30 cellular contexts compared by ENCODE assay signal in the genomic region with DNA sequence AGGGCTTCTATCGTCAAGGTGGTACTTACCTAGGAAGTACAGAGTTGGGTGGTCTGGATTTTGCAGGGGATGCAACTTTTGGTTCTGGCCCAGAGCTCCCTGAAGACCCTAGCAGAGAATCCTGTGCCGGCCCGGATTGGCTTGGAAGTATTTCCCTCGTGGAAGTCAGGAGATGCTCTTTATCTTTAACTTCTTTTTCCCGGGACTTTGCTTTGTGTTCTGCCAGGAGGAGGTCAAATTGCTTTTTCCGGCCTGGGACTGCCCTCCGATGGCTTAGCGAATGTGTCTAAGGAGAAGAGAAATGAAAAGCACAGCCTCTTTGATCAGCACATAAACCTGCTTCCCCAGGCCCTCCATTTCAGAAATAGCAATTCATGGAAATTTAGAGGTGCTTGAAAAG. TPM values are rescaled to one million over a fixed set of nuclear protein-coding genes. Genes with fewer than 3 reads are reported as not detected.
DNase-seq lines count a peak whose midpoint lies in the region; ATAC-seq and TF ChIP-seq lines count a peak whose summit lies in the region.
"Had no signal": no experiment of that assay in that cellular context is flagged by ENCODE, and none has a peak within 500 bp of the region (broad histone marks: within the 10 kb centered on the region; RNA-seq: fewer than 3 reads in every experiment).

No MANE protein-coding gene starts in this region.

- TF ChIP-seq CTCF in cardiac muscle cell (IDR thresholded peaks at IDR 0.05; ENCODE audit: low read depth, low read length), result no peak
- no peak for TF ChIP-seq CTCF in right atrium auricular region (IDR thresholded peaks at IDR 0.05)
- no peak for TF ChIP-seq CTCF in hepatocyte (IDR thresholded peaks at IDR 0.05; ENCODE audit: poor library complexity)
- no peak for TF ChIP-seq CTCF in neural cell (IDR thresholded peaks at IDR 0.05; ENCODE audit: poor library complexity, severe bottlenecking)

- peaks cover 67% of the 10 kb centered on the region for H3K36me3 Mint-ChIP-seq in stimulated activated effector memory CD8-positive, alpha-beta T cell treated with anti-CD3 and anti-CD28 coated beads, Interleukin-12 subunit alpha, Interleukin-12 subunit beta, amount 100 ng/mL, for 72 hours

- no peak overlapping the region for H2AFZ ChIP-seq in hepatocyte
- no peak overlapping the region for H2AFZ ChIP-seq in neural cell (ENCODE audit: low read depth, low read length)
- H2AFZ ChIP-seq: GM23248 had no signal

- TF ChIP-seq RAD21 in neural cell (conservative IDR thresholded peaks at IDR 0.05), result no peak

- H3F3A ChIP-seq in neural cell (ENCODE audit: insufficient read depth, low read length, poor library complexity, severe bottlenecking), result peaks cover 5% of the 10 kb centered on the region

- H3K36me3 ChIP-seq in cardiac muscle cell, result no peaks in the 10 kb centered on the region
- peaks cover 25% of the 10 kb centered on the region for H3K36me3 ChIP-seq in right atrium auricular region
- no peaks in the 10 kb centered on the region for H3K36me3 ChIP-seq in hepatocyte (replicated peaks; ENCODE audit: insufficient read depth, low read depth)
- no peaks in the 10 kb centered on the region for H3K36me3 ChIP-seq in neural cell (ENCODE audit: insufficient read depth, low read length)
- H3K36me3 ChIP-seq: breast epithelium, SJSA1, uterus had no signal

- no peak for TF ChIP-seq EP300 in neural cell (conservative IDR thresholded peaks at IDR 0.05; ENCODE audit: poor library complexity, severe bottlenecking)

- no peaks in the 10 kb centered on the region for H3K4me1 Mint-ChIP-seq in stimulated activated effector memory CD8-positive, alpha-beta T cell treated with anti-CD3 and anti-CD28 coated beads, Interleukin-12 subunit alpha, Interleukin-12 subunit beta, amount 100 ng/mL, for 72 hours
- H3K4me1 Mint-ChIP-seq: activated naive CD4-positive, alpha-beta T cell treated with anti-CD3 and anti-CD28 coated beads, Interleukin-2, amount 10 ng/mL, durations not matched to agents 7 days and 5 days; natural killer cell had no signal

- H3K27me3 ChIP-seq in cardiac muscle cell (no peaks in the 10 kb centered on the region), right atrium auricular region (no peaks in the 10 kb centered on the region), hepatocyte (no peaks in the 10 kb centered on the region), neural cell (ENCODE audit: insufficient read depth, low read depth, low read length) (no peaks in the 10 kb centered on the region)
- H3K27me3 ChIP-seq: breast epithelium, colonic mucosa, esophagus muscularis mucosa, foreskin keratinocyte, heart right ventricle, SJSA1, uterus had no signal

- H3K27ac ChIP-seq in cardiac muscle cell (peak overlapping the region; percentile 86), right atrium auricular region (no peak overlapping the region), hepatocyte (peak overlapping the region; percentile 41), neural cell (ENCODE audit: low read length) (peak overlapping the region; percentile 40)
- H3K27ac ChIP-seq: esophagus muscularis mucosa, foreskin keratinocyte, GM23248, heart right ventricle, SJSA1, thoracic aorta, uterus had no signal

- H3K4me3 Mint-ChIP-seq in stimulated activated effector memory CD8-positive, alpha-beta T cell treated with anti-CD3 and anti-CD28 coated beads, Interleukin-12 subunit alpha, Interleukin-12 subunit beta, amount 100 ng/mL, for 72 hours, result no peak overlapping the region
- H3K4me3 Mint-ChIP-seq: activated naive CD4-positive, alpha-beta T cell treated with anti-CD3 and anti-CD28 coated beads, Interleukin-2, amount 10 ng/mL, durations not matched to agents 7 days and 5 days; activated T-helper 1 cell treated with anti-CD3 and anti-CD28 coated beads, Interleukin-12 subunit alpha, Interleukin-12 subunit beta, Interleukin-2, Interleukin-4 antibody, amounts not matched to agents 30 ng/mL and 10 ng/mL and 1 ng/mL, durations not matched to agents 14 hours and 24 hours and 36 hours; CD4-positive, alpha-beta T cell; IgD-negative memory B cell; natural killer cell had no signal

- ATAC-seq in GM21619 (IDR thresholded peaks at IDR 0.05; ENCODE audit: unreplicated experiment), result no peak
- ATAC-seq in stimulated activated effector memory CD8-positive, alpha-beta T cell treated with anti-CD3 and anti-CD28 coated beads, Interleukin-12 subunit alpha, Interleukin-12 subunit beta, amount 100 ng/mL, for 72 hours, result no peak
- ATAC-seq: foreskin keratinocyte; heart right ventricle; left ventricle myocardium superior; natural killer cell; stimulated activated naive CD8-positive, alpha-beta T cell treated with anti-CD3 and anti-CD28 coated beads, Interleukin-15, Interleukin-2, amounts not matched to agents 100 U/mL and 50 U/mL, for 24 hours had no signal

- H3K9me3 ChIP-seq in cardiac muscle cell (ENCODE audit: low read depth) (no peaks in the 10 kb centered on the region), right atrium auricular region (no peaks in the 10 kb centered on the region), hepatocyte (ENCODE audit: low read depth) (no peaks in the 10 kb centered on the region), neural cell (ENCODE audit: low read length) (no peaks in the 10 kb centered on the region)
- H3K9me3 ChIP-seq: breast epithelium, colonic mucosa, esophagus muscularis mucosa, heart right ventricle, SJSA1, thoracic aorta, uterus had no signal

- H3K27ac Mint-ChIP-seq in stimulated activated effector memory CD8-positive, alpha-beta T cell treated with anti-CD3 and anti-CD28 coated beads, Interleukin-12 subunit alpha, Interleukin-12 subunit beta, amount 100 ng/mL, for 72 hours, result no peak overlapping the region
- H3K27ac Mint-ChIP-seq: activated naive CD4-positive, alpha-beta T cell treated with anti-CD3 and anti-CD28 coated beads, Interleukin-2, amount 10 ng/mL, durations not matched to agents 7 days and 5 days; activated T-helper 1 cell treated with anti-CD3 and anti-CD28 coated beads, Interleukin-12 subunit alpha, Interleukin-12 subunit beta, Interleukin-2, Interleukin-4 antibody, amounts not matched to agents 30 ng/mL and 10 ng/mL and 1 ng/mL, durations not matched to agents 14 hours and 24 hours and 36 hours; CD4-positive, alpha-beta T cell; IgD-negative memory B cell; mesothelial cell of epicardium; natural killer cell had no signal

- WGBS in hepatocyte (ENCODE audit: low lambda C conversion rate, missing lambda C conversion rate), result 73% methylated on average over 8 of the region's 8 CpGs

- H3K4me3 ChIP-seq in cardiac muscle cell (peak overlapping the region; percentile 5), right atrium auricular region (no peak overlapping the region), hepatocyte (no peak overlapping the region), neural cell (ENCODE audit: low read length) (peak overlapping the region; percentile 61)
- H3K4me3 ChIP-seq: breast epithelium, esophagus muscularis mucosa, GM23248, heart right ventricle, SJSA1, thoracic aorta, uterus had no signal

- H3K9me2 ChIP-seq in hepatocyte (replicated peaks; ENCODE audit: insufficient read depth) (no peaks in the 10 kb centered on the region), neural cell (ENCODE audit: insufficient read depth, low read length) (no peaks in the 10 kb centered on the region)

- no peaks in the 10 kb centered on the region for H3K79me2 ChIP-seq in hepatocyte
- H3K79me2 ChIP-seq in neural cell (replicated peaks; ENCODE audit: insufficient read depth, low read length), result no peaks in the 10 kb centered on the region

- H3K4me2 ChIP-seq in hepatocyte (peak overlapping the region; percentile 60), neural cell (ENCODE audit: low read length) (peak overlapping the region; percentile 62)

- H3K9ac ChIP-seq in neural cell (ENCODE audit: low read length), result peak overlapping the region; percentile 60
- H3K9ac ChIP-seq: GM23248 had no signal

- H3K4me1 ChIP-seq in cardiac muscle cell (ENCODE audit: low read depth) (peaks cover 47% of the 10 kb centered on the region), right atrium auricular region (no peaks in the 10 kb centered on the region), hepatocyte (ENCODE audit: insufficient read depth) (peaks cover 16% of the 10 kb centered on the region)
- H3K4me1 ChIP-seq: breast epithelium, colonic mucosa, foreskin keratinocyte, heart right ventricle, SJSA1, uterus had no signal

- H3K9me3 Mint-ChIP-seq in stimulated activated effector memory CD8-positive, alpha-beta T cell treated with anti-CD3 and anti-CD28 coated beads, Interleukin-12 subunit alpha, Interleukin-12 subunit beta, amount 100 ng/mL, for 72 hours, result no peaks in the 10 kb centered on the region
- H3K9me3 Mint-ChIP-seq: activated naive CD4-positive, alpha-beta T cell treated with anti-CD3 and anti-CD28 coated beads, Interleukin-2, amount 10 ng/mL, durations not matched to agents 7 days and 5 days; activated T-helper 1 cell treated with anti-CD3 and anti-CD28 coated beads, Interleukin-12 subunit alpha, Interleukin-12 subunit beta, Interleukin-2, Interleukin-4 antibody, amounts not matched to agents 30 ng/mL and 10 ng/mL and 1 ng/mL, durations not matched to agents 14 hours and 24 hours and 36 hours; CD4-positive, alpha-beta T cell; IgD-negative memory B cell; mesothelial cell of epicardium; natural killer cell had no signal

- H4K20me1 ChIP-seq in hepatocyte (ENCODE audit: insufficient read depth, poor library complexity, severe bottlenecking) (no peaks in the 10 kb centered on the region), neural cell (ENCODE audit: insufficient read depth) (no peaks in the 10 kb centered on the region)

- DNase-seq in cardiac muscle cell (ENCODE audit: low read depth in 1 of 2, low spot score in 1 of 2) (no peak), right atrium auricular region (ENCODE audit: low spot score) (no peak), hepatocyte (ENCODE audit: low spot score) (no peak), AML-193 (lab: John Stamatoyannopoulos, UW) (no peak), NCI-H345 (lab: John Stamatoyannopoulos, UW) (no peak)
- DNase-seq in stimulated activated effector memory CD8-positive, alpha-beta T cell treated with anti-CD3 and anti-CD28 coated beads, Interleukin-12 subunit alpha, Interleukin-12 subunit beta, amount 100 ng/mL, for 72 hours (ENCODE audit: low spot score in 2 of 2), result no peak
- DNase-seq: 8988T; activated CD4-positive, alpha-beta T cell treated with anti-CD3 and anti-CD28 coated beads, Interleukin-2, amount 50 U/mL, for 48 hours; activated naive CD4-positive, alpha-beta T cell treated with anti-CD3 and anti-CD28 coated beads, Interleukin-2, amount 10 ng/mL, durations not matched to agents 7 days and 5 days; amniotic stem cell; CD4-positive, alpha-beta T cell; foreskin keratinocyte; GM23248; heart right ventricle; left ventricle myocardium superior; natural killer cell; NCI-H1930; stimulated activated naive CD8-positive, alpha-beta T cell treated with anti-CD3 and anti-CD28 coated beads, Interleukin-15, Interleukin-2, amounts not matched to agents 100 U/mL and 50 U/mL, for 24 hours; uterus had no signal

TF ChIP-seq in neural cell, 6 proteins besides CTCF, POLR2A, EP300 and RAD21 (continues in another document):
- no peak for TF ChIP-seq EZH2 (IDR thresholded peaks at IDR 0.05; ENCODE audit: borderline replicate concordance, insufficient read depth, low read length, poor library complexity, severe bottlenecking)

RNA-seq across cellular contexts. Expression of a gene that starts 57.0 kb away (rescaled TPM):
- not detected in 2 replicates for total RNA-seq in cardiac muscle cell
- polyA plus RNA-seq in cardiac muscle cell, result 0.57 and 1.5 TPM in 2 replicates
- not detected for total RNA-seq in right atrium auricular region
- total RNA-seq in hepatocyte, result 0.12 TPM in 1 of 2 replicates, not detected in the other
- 0.22 and 0.24 TPM in 2 replicates for polyA plus RNA-seq in hepatocyte
- polyA plus RNA-seq in neural cell, result 0.58 TPM in 1 of 2 replicates, not detected in the other
- polyA minus RNA-seq in neural cell, result 0.93 TPM in 1 of 2 replicates, not detected in the other
- total RNA-seq: activated T-helper 1 cell treated with anti-CD3 and anti-CD28 coated beads, Interleukin-12 subunit alpha, Interleukin-12 subunit beta, Interleukin-2, Interleukin-4 antibody, amounts not matched to agents 30 ng/mL and 10 ng/mL and 1 ng/mL, durations not matched to agents 14 hours and 24 hours and 36 hours; breast epithelium; colonic mucosa; esophagus muscularis mucosa; GM23248; heart right ventricle; left ventricle myocardium superior; mesothelial cell of epicardium; RPMI7951; SJSA1; thoracic aorta had no signal
- polyA plus RNA-seq: foreskin keratinocyte, heart right ventricle, IgD-negative memory B cell had no signal

Comparison
In these comparisons a context has a peak if more than half of its experiments do, and no peak if none do; other contexts are left out.
1. H3K27ac ChIP-seq: peak in cardiac muscle cell (single experiment), hepatocyte (single experiment) and neural cell (single experiment); none in right atrium auricular region (0 of 2).
2. H3K4me3 ChIP-seq: peak in cardiac muscle cell (single experiment) and neural cell (single experiment); none in right atrium auricular region (0 of 2) and hepatocyte (single experiment).